In the genomic region with DNA sequence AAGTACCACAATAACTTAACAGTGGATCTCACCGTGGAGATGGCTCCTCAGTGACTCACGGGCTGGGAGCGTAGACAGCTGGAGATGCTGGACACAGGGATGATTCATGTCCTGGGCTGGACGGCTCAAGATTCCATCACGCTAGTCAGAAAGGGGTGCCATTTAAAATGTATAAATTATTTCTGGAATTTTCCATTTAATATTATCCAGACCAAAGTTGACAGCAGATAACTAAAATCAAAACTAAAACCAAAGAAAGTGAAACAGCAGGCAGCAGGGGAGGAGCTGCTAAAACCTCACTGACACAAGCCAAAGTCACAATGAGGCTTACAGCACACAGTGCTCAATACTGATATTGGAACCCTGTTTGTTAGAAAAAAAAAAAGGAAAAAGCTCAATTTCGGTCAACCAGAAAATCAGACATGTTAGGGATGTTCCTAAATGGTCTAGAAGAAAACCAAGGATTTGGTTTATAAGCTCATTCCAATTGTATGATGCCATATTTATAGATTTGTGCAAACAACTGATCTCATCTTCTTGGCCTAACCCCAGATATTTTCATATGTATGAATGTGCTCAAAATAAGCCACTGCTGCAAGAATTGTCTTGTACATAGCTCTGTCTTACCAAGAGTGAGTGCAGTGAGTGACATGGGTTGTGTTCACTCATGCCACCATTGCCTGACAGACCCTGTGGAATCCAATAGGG, we compare ENCODE assay signal across 8 cellular contexts.
DNase-seq lines count a peak whose midpoint lies in the region; ATAC-seq and TF ChIP-seq lines count a peak whose summit lies in the region.

No MANE protein-coding gene starts in this region.

- H3K9me3 ChIP-seq in gastroesophageal sphincter (no peaks in the 10 kb centered on the region), spleen (no peaks in the 10 kb centered on the region), testis (no peaks in the 10 kb centered on the region)

- intact Hi-C loops in spleen (cut with DNase I; ENCODE audit: low total_unique reads) = no loop called here
- intact Hi-C loops in testis (cut with DNase I; ENCODE audit: low total_unique reads) = no loop called here

- TF ChIP-seq CTCF in gastroesophageal sphincter (IDR thresholded peaks at IDR 0.05) (no peak), spleen (IDR thresholded peaks at IDR 0.05 in 8 of 11, conservative IDR thresholded peaks at IDR 0.05 in 3 of 11) (no peak), testis (IDR thresholded peaks at IDR 0.05) (no peak)

- H3K27ac ChIP-seq in gastroesophageal sphincter = peak overlapping the region; percentile 28 to 64 (median 40)
- H3K27ac ChIP-seq in spleen = peak overlapping the region in 7 of 8 donors; percentile 29 to 74 (median 64)
- no peak overlapping the region for H3K27ac ChIP-seq in testis

- H3K27ac Mint-ChIP-seq in T-helper 2 cell treated with Interferon-gamma antibody and Interleukin-4, amounts not matched to agents 5 μg/mL and 100 μg/mL, for 36 hours = peak overlapping the region; percentile 81

- H3K4me3 ChIP-seq in gastroesophageal sphincter (peak overlapping the region; percentile 29 to 30), spleen (peak overlapping the region in 7 of 8 donors; percentile 5 to 66 (median 24)), testis (no peak overlapping the region)

- peaks cover 4% of the 10 kb centered on the region for H3K27me3 Mint-ChIP-seq in T-helper 2 cell treated with Interferon-gamma antibody and Interleukin-4, amounts not matched to agents 5 μg/mL and 100 μg/mL, for 36 hours (ENCODE audit: low read depth)

- H3K4me1 ChIP-seq in gastroesophageal sphincter (peaks cover 0 to 41% (median 11%) of the 10 kb centered on the region in 3 donors), spleen (peaks cover 0 to 33% (median 20%) of the 10 kb centered on the region in 6 donors), testis (peaks cover 8% of the 10 kb centered on the region)

- TF ChIP-seq EP300 in gastroesophageal sphincter (IDR thresholded peaks at IDR 0.05) = no peak

- peak; percentile 15 for DNase-seq in stimulated activated CD4-positive, alpha-beta T cell treated with anti-CD3 and anti-CD28 coated beads, Interleukin-4, amount 100 ng/mL, for 24 hours
- no peak for DNase-seq in stimulated activated CD4-positive, alpha-beta T cell treated with anti-CD3 and anti-CD28 coated beads, Interleukin-2, amount 100 ng/mL, for 48 hours
- DNase-seq in T-helper 2 cell treated with Interferon-gamma antibody and Interleukin-4, amounts not matched to agents 5 μg/mL and 100 μg/mL, for 36 hours (ENCODE audit: low spot score) = peak; percentile 23
- DNase-seq in spleen (no peak), NCI-H774 (lab: John Stamatoyannopoulos, UW) (no peak), testis (no peak)

- 15 to 32% methylated on average over 3 to 6 of the region's 6 CpGs for WGBS in gastroesophageal sphincter (ENCODE audit: low coverage in 1 of 2), 2 donors
- WGBS in spleen, 5 donors = 59 to 72% (median 64%) methylated on average over 6 of the region's 6 CpGs
- WGBS in testis, 2 donors = 47 to 62% methylated on average over 6 of the region's 6 CpGs

- H3K9me3 Mint-ChIP-seq in T-helper 2 cell treated with Interferon-gamma antibody and Interleukin-4, amounts not matched to agents 5 μg/mL and 100 μg/mL, for 36 hours = no peaks in the 10 kb centered on the region

- H3K27me3 ChIP-seq in gastroesophageal sphincter (no peaks in the 10 kb centered on the region), spleen (replicated peaks in 1 of 7) (no peaks in the 10 kb centered on the region), testis (no peaks in the 10 kb centered on the region)

- H3K4me3 Mint-ChIP-seq in T-helper 2 cell treated with Interferon-gamma antibody and Interleukin-4, amounts not matched to agents 5 μg/mL and 100 μg/mL, for 36 hours = peak overlapping the region; percentile 76

- no peaks in the 10 kb centered on the region for H3K36me3 Mint-ChIP-seq in T-helper 2 cell treated with Interferon-gamma antibody and Interleukin-4, amounts not matched to agents 5 μg/mL and 100 μg/mL, for 36 hours (ENCODE audit: low read depth)

- ATAC-seq in HG02981 (IDR thresholded peaks at IDR 0.05; ENCODE audit: unreplicated experiment) = peak; percentile 71
- peak; percentile 90 for ATAC-seq in gastroesophageal sphincter

- no peak for TF ChIP-seq POLR2A in gastroesophageal sphincter (IDR thresholded peaks at IDR 0.05)
- TF ChIP-seq POLR2A in spleen (IDR thresholded peaks at IDR 0.05) = no peak
- no peak for TF ChIP-seq POLR2A in testis (IDR thresholded peaks at IDR 0.05)

- H3K4me1 Mint-ChIP-seq in T-helper 2 cell treated with Interferon-gamma antibody and Interleukin-4, amounts not matched to agents 5 μg/mL and 100 μg/mL, for 36 hours (ENCODE audit: low read depth) = peaks cover 40% of the 10 kb centered on the region

- H3K36me3 ChIP-seq in gastroesophageal sphincter = no peaks in the 10 kb centered on the region
- H3K36me3 ChIP-seq in spleen = no peaks in the 10 kb centered on the region
- H3K36me3 ChIP-seq in testis (ENCODE audit: low read depth, missing control alignments) = no peaks in the 10 kb centered on the region

Comparison
In these comparisons a context has a peak if more than half of its experiments do, and no peak if none do; other contexts are left out.
1. DNase-seq: peak in stimulated activated CD4-positive, alpha-beta T cell treated with anti-CD3 and anti-CD28 coated beads, Interleukin-4, amount 100 ng/mL, for 24 hours (single experiment) and T-helper 2 cell treated with Interferon-gamma antibody and Interleukin-4, amounts not matched to agents 5 μg/mL and 100 μg/mL, for 36 hours (single experiment); none in stimulated activated CD4-positive, alpha-beta T cell treated with anti-CD3 and anti-CD28 coated beads, Interleukin-2, amount 100 ng/mL, for 48 hours (0 of 2), spleen (single experiment), NCI-H774 (single experiment) and testis (single experiment).
2. H3K27ac ChIP-seq: peak in gastroesophageal sphincter (4 of 4) and spleen (7 of 8); none in testis (0 of 2).
3. H3K4me3 ChIP-seq: peak in gastroesophageal sphincter (2 of 2) and spleen (7 of 8); none in testis (0 of 2).